ENCODE assay signal across 19 cellular contexts in genomic region chr9:36214571-36214970, GRCh38. TPM values are rescaled to one million over a fixed set of nuclear protein-coding genes. Genes with fewer than 3 reads are reported as not detected.
DNase-seq lines count a peak whose midpoint lies in the region; ATAC-seq and TF ChIP-seq lines count a peak whose summit lies in the region.
"Had no signal": no experiment of that assay in that cellular context is flagged by ENCODE, and none has a peak within 500 bp of the region (broad histone marks: within the 10 kb centered on the region; RNA-seq: fewer than 3 reads in every experiment).

No MANE protein-coding gene starts in this region.

- H3K9me3 Mint-ChIP-seq in CD4-positive, alpha-beta T cell: no peaks in the 10 kb centered on the region
- no peaks in the 10 kb centered on the region for H3K9me3 Mint-ChIP-seq in naive thymus-derived CD4-positive, alpha-beta T cell
- H3K9me3 Mint-ChIP-seq: stimulated activated naive CD8-positive, alpha-beta T cell treated with anti-CD3 and anti-CD28 coated beads, Interleukin-15, amount 100 ng/mL, for 72 hours had no signal

- intact Hi-C loops in CD4-positive, alpha-beta T cell (cut with DNase I, micrococcal nuclease): no loop called here
- intact Hi-C loops in naive thymus-derived CD4-positive, alpha-beta T cell (cut with micrococcal nuclease): no loop called here

- ATAC-seq in CD4-positive, alpha-beta T cell (ENCODE audit: poor library complexity): no peak
- no peak for ATAC-seq in naive thymus-derived CD4-positive, alpha-beta T cell
- no peak for ATAC-seq in HG02970 (IDR thresholded peaks at IDR 0.05; ENCODE audit: low FRiP score, unreplicated experiment)
- ATAC-seq in left lobe of liver: no peak
- ATAC-seq: HCT116; Panc1; stimulated activated naive CD8-positive, alpha-beta T cell treated with anti-CD3 and anti-CD28 coated beads, Interleukin-15, amount 100 ng/mL, for 72 hours; T-helper 17 cell had no signal

- H3K4me1 Mint-ChIP-seq in CD4-positive, alpha-beta T cell (ENCODE audit: low read depth): peaks cover 68% of the 10 kb centered on the region
- peaks cover 30 to 77% (median 63%) of the 10 kb centered on the region in 7 donors for H3K4me1 Mint-ChIP-seq in naive thymus-derived CD4-positive, alpha-beta T cell

- POLR2A ChIA-PET in CD4-positive, alpha-beta T cell (lab: Charles Lee): no interaction called here
- POLR2A ChIA-PET in naive thymus-derived CD4-positive, alpha-beta T cell (lab: Charles Lee): no interaction called here

- no peaks in the 10 kb centered on the region for H3K27me3 ChIP-seq in CD4-positive, alpha-beta T cell (ENCODE audit: control insufficient read depth, insufficient read depth, low read length)
- no peaks in the 10 kb centered on the region for H3K27me3 ChIP-seq in naive thymus-derived CD4-positive, alpha-beta T cell (ENCODE audit: control insufficient read depth in 2 of 2, insufficient read depth in 2 of 2, low read length in 2 of 2)
- no peaks in the 10 kb centered on the region for H3K27me3 ChIP-seq in H7 (ENCODE audit: control insufficient read depth, insufficient read depth, low read length)
- H3K27me3 ChIP-seq in HAP-1 (ENCODE audit: low read depth): no peaks in the 10 kb centered on the region

- in situ Hi-C loops in HAP-1 (cut with MboI; ENCODE audit: low sequenced_read_pairs): no loop called here

- peaks cover 81% of the 10 kb centered on the region for H3K36me3 Mint-ChIP-seq in CD4-positive, alpha-beta T cell (ENCODE audit: low read depth)
- peaks cover 13 to 46% (median 23%) of the 10 kb centered on the region in 5 donors for H3K36me3 Mint-ChIP-seq in naive thymus-derived CD4-positive, alpha-beta T cell

- no peak overlapping the region for H3K27ac ChIP-seq in CD4-positive, alpha-beta T cell (ENCODE audit: low read depth, low read length)
- 0 out of 2 replicates have a peak overlapping the region, but pooled peaks have one; percentile 19 for H3K27ac ChIP-seq in SK-N-MC
- peak overlapping the region; percentile 18 for H3K27ac ChIP-seq in naive thymus-derived CD4-positive, alpha-beta T cell (ENCODE audit: low read depth, low read length)

- DNase-seq in CD4-positive, alpha-beta T cell: no peak
- DNase-seq in SK-N-MC (ENCODE audit: low read depth, low spot score): no peak
- peak; percentile 45 for DNase-seq in fibroblast of gingiva (ENCODE audit: low read depth)
- no peak for DNase-seq in naive thymus-derived CD4-positive, alpha-beta T cell
- no peak for DNase-seq in H7
- DNase-seq in HAP-1 (ENCODE audit: low spot score in 2 of 2): no peak
- DNase-seq in left lobe of liver (ENCODE audit: low spot score): no peak
- DNase-seq: activated naive CD4-positive, alpha-beta T cell treated with Interleukin-2 at 50 U/mL for 16 hours; cortex of kidney; NCI-H345; posterior cingulate gyrus; stimulated activated CD4-positive, alpha-beta T cell treated with anti-CD3 and anti-CD28 coated beads, Interleukin-4, amount 100 ng/mL, for 24 hours; stimulated activated naive CD8-positive, alpha-beta T cell treated with anti-CD3 and anti-CD28 coated beads, Interleukin-15, amount 100 ng/mL, for 72 hours; T-helper 17 cell had no signal

- no peak overlapping the region for H3K4me3 Mint-ChIP-seq in CD4-positive, alpha-beta T cell
- H3K4me3 Mint-ChIP-seq in naive thymus-derived CD4-positive, alpha-beta T cell: no peak overlapping the region
- H3K4me3 Mint-ChIP-seq: B cell; stimulated activated naive CD8-positive, alpha-beta T cell treated with anti-CD3 and anti-CD28 coated beads, Interleukin-15, amount 100 ng/mL, for 72 hours; T-helper 17 cell had no signal

- peaks cover 0 to 18% of the 10 kb centered on the region in 2 donors for H3K4me1 ChIP-seq in naive thymus-derived CD4-positive, alpha-beta T cell (ENCODE audit: control insufficient read depth in 2 of 2, insufficient read depth in 2 of 2, low read length in 2 of 2)
- peaks cover 2% of the 10 kb centered on the region; the same call in 1 of the 2 replicates for H3K4me1 ChIP-seq in HAP-1

- no peak overlapping the region for H3K9ac ChIP-seq in SK-N-MC (ENCODE audit: insufficient read length)

- CTCF ChIA-PET in CD4-positive, alpha-beta T cell (lab: Charles Lee): no interaction called here
- CTCF ChIA-PET in naive thymus-derived CD4-positive, alpha-beta T cell (lab: Charles Lee): no interaction called here

- no peak for TF ChIP-seq CTCF in CD4-positive, alpha-beta T cell (IDR thresholded peaks at IDR 0.05)

- H3K36me3 ChIP-seq in SK-N-MC (ENCODE audit: insufficient read depth, low read length) (peaks cover 75% of the 10 kb centered on the region), H7 (replicated peaks; ENCODE audit: control insufficient read depth, insufficient read depth, low read length) (peaks cover 21% of the 10 kb centered on the region), HAP-1 (replicated peaks) (peaks cover 74% of the 10 kb centered on the region)
- peaks cover 0 to 69% (median 16%) of the 10 kb centered on the region in 3 experiments for H3K36me3 ChIP-seq in naive thymus-derived CD4-positive, alpha-beta T cell (ENCODE audit: control insufficient read depth in 2 of 3, insufficient read depth in 3 of 3, low read length in 3 of 3)

- H3K9me3 ChIP-seq in CD4-positive, alpha-beta T cell (ENCODE audit: control insufficient read depth, low read length): no peaks in the 10 kb centered on the region
- H3K9me3 ChIP-seq in SK-N-MC (ENCODE audit: low read depth, low read length): no peaks in the 10 kb centered on the region
- H3K9me3 ChIP-seq in naive thymus-derived CD4-positive, alpha-beta T cell (ENCODE audit: control insufficient read depth in 2 of 3, low read length in 3 of 3): no peaks in the 10 kb centered on the region
- H3K9me3 ChIP-seq in HAP-1: no peaks in the 10 kb centered on the region

- H3K4me3 ChIP-seq in SK-N-MC: no peak overlapping the region
- no peak overlapping the region for H3K4me3 ChIP-seq in naive thymus-derived CD4-positive, alpha-beta T cell (ENCODE audit: low read length)
- H3K4me3 ChIP-seq in H7 (ENCODE audit: insufficient read depth, low read depth, low read length): no peak overlapping the region
- no peak overlapping the region for H3K4me3 ChIP-seq in HAP-1

- no peaks in the 10 kb centered on the region for H3K27me3 Mint-ChIP-seq in CD4-positive, alpha-beta T cell
- H3K27me3 Mint-ChIP-seq in naive thymus-derived CD4-positive, alpha-beta T cell: no peaks in the 10 kb centered on the region
- H3K27me3 Mint-ChIP-seq: B cell; stimulated activated naive CD8-positive, alpha-beta T cell treated with anti-CD3 and anti-CD28 coated beads, Interleukin-15, amount 100 ng/mL, for 72 hours; T-helper 17 cell had no signal

- peak overlapping the region; percentile 77 for H3K27ac Mint-ChIP-seq in CD4-positive, alpha-beta T cell
- H3K27ac Mint-ChIP-seq in naive thymus-derived CD4-positive, alpha-beta T cell: peak overlapping the region in 7 of 9 donors; percentile 7 to 86 (median 52)
- H3K27ac Mint-ChIP-seq: B cell; stimulated activated naive CD8-positive, alpha-beta T cell treated with anti-CD3 and anti-CD28 coated beads, Interleukin-15, amount 100 ng/mL, for 72 hours had no signal

RNA-seq across cellular contexts. Expression of gene CLTA, which starts 23.9 kb away (rescaled TPM):
- 10 to 100 TPM; 32.0 to 32.8 TPM for total RNA-seq in CD4-positive, alpha-beta T cell
- total RNA-seq in naive thymus-derived CD4-positive, alpha-beta T cell: 100 to 1,000 TPM in 1 of 5 experiments, 10 to 100 TPM in 4; 32.2 to 140 (median 69.5) TPM
- 100 to 1,000 TPM in 1 of 2 donors, 10 to 100 TPM in 1; 72.0 to 114 TPM for polyA plus RNA-seq in naive thymus-derived CD4-positive, alpha-beta T cell
- total RNA-seq in H7 (2014; rRNA removed; shearing (Covaris generic)): 222 TPM in 2 replicates
- 61.8 TPM for total RNA-seq in left lobe of liver

RNA-seq across cellular contexts. Expression of gene GNE, which starts 43.7 kb away (rescaled TPM):
- 10 to 100 TPM; 12.5 to 14.6 TPM for total RNA-seq in CD4-positive, alpha-beta T cell
- total RNA-seq in naive thymus-derived CD4-positive, alpha-beta T cell: 10 to 100 TPM; 12.6 to 18.5 (median 16.0) TPM
- polyA plus RNA-seq in naive thymus-derived CD4-positive, alpha-beta T cell: 1 to 10 TPM; 6.4 to 7.4 TPM
- 14.1 and 14.3 TPM in 2 replicates for total RNA-seq in H7 (2014; rRNA removed; shearing (Covaris generic))
- total RNA-seq in left lobe of liver: 94.4 TPM

RNA-seq across cellular contexts. Expression of gene CCIN, which starts 45.4 kb away (rescaled TPM):
- under 1 TPM; 0.22 to 0.36 TPM for total RNA-seq in CD4-positive, alpha-beta T cell
- total RNA-seq in naive thymus-derived CD4-positive, alpha-beta T cell: 1 to 10 TPM in 1 of 5 experiments, under 1 TPM in 2, not detected in 2; 0.15 to 3.6 (median 0.56) TPM
- polyA plus RNA-seq in naive thymus-derived CD4-positive, alpha-beta T cell: under 1 TPM in 1 of 2 donors, not detected in 1; 0.41 TPM
- 0.17 TPM in 1 of 2 replicates, not detected in the other for total RNA-seq in H7 (2014; rRNA removed; shearing (Covaris generic))
- total RNA-seq in left lobe of liver: not detected
- total RNA-seq: B cell, liver had no signal
- polyA plus RNA-seq: liver had no signal
